1 cellular context compared by ENCODE assay signal in the genomic region with DNA sequence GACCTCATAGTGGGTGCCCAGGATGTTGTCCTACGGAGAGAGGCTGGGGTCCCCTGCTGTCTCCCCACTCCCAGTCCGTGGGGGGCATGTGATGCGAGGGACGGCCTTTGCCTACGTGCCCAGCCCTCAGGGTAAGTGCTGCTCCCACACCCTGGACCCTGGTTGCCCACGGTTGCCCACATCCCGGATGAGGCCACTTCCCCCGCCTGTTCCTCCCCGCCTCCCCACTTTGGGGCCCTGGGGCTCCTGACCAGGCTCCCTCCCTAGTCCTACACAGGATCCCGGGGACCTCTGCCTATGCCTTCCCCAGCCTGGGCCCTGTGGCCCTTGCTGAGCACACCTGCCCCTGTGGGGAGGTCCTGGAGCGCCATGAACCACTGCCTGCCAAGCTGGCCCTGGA.
TF ChIP-seq lines count a peak whose summit lies in the region.

No MANE protein-coding gene starts in this region.

TF ChIP-seq in HEK293, 187 proteins besides CTCF, POLR2A, EP300 and RAD21:
- TF ChIP-seq GFI1B (tag by site-specific recombination; IDR thresholded peaks at IDR 0.05) (no peak), EGR2 (tag by site-specific recombination; IDR thresholded peaks at IDR 0.05; ENCODE audit: low read depth) (peak; percentile 63), ZFP41 (tag by site-specific recombination; IDR thresholded peaks at IDR 0.05; ENCODE audit: borderline replicate concordance) (no peak), ZNF239 (tag by site-specific recombination; IDR thresholded peaks at IDR 0.05) (no peak), KLF1 (tag by site-specific recombination; IDR thresholded peaks at IDR 0.05) (no peak), ZNF654 (tag by site-specific recombination; IDR thresholded peaks at IDR 0.05; ENCODE audit: low read depth) (no peak), ZFHX2 (tag by site-specific recombination; conservative IDR thresholded peaks at IDR 0.05) (peak; percentile 68), ZNF146 (tag by site-specific recombination; IDR thresholded peaks at IDR 0.05) (no peak), SP3 (tag by site-specific recombination; IDR thresholded peaks at IDR 0.05) (no peak)
